31 cellular contexts compared by ENCODE assay signal in genomic region chr21:31909772-31910470, GRCh38. TPM values are rescaled to one million over a fixed set of nuclear protein-coding genes. Genes with fewer than 3 reads are reported as not detected.
DNase-seq lines count a peak whose midpoint lies in the region; ATAC-seq and TF ChIP-seq lines count a peak whose summit lies in the region.
"Had no signal": no experiment of that assay in that cellular context is flagged by ENCODE, and none has a peak within 500 bp of the region (broad histone marks: within the 10 kb centered on the region; RNA-seq: fewer than 3 reads in every experiment).

No MANE protein-coding gene starts in this region.

- H3K36me3 Mint-ChIP-seq in Caco-2 (ENCODE audit: insufficient read depth, unreplicated experiment) (no peaks in the 10 kb centered on the region), neural progenitor cell (peaks cover 32% of the 10 kb centered on the region)
- no peaks in the 10 kb centered on the region for H3K36me3 Mint-ChIP-seq in CD8-positive, alpha-beta T cell
- H3K36me3 Mint-ChIP-seq: activated CD4-positive, alpha-beta memory T cell treated with anti-CD3 and anti-CD28 coated beads for 36 hours had no signal

- peaks cover 50% of the 10 kb centered on the region for H3K4me1 Mint-ChIP-seq in Caco-2 (ENCODE audit: low read depth, unreplicated experiment)
- H3K4me1 Mint-ChIP-seq in neural progenitor cell, result peaks cover 80% of the 10 kb centered on the region
- H3K4me1 Mint-ChIP-seq in CD8-positive, alpha-beta T cell (ENCODE audit: low read depth), result no peaks in the 10 kb centered on the region
- H3K4me1 Mint-ChIP-seq: central memory CD8-positive, alpha-beta T cell had no signal

- no peaks in the 10 kb centered on the region for H3K27me3 Mint-ChIP-seq in Caco-2 (ENCODE audit: insufficient read depth, unreplicated experiment)
- peaks cover 10% of the 10 kb centered on the region for H3K27me3 Mint-ChIP-seq in neural progenitor cell (ENCODE audit: insufficient read depth, low read depth)
- H3K27me3 Mint-ChIP-seq in CD8-positive, alpha-beta T cell (ENCODE audit: low read depth), result peaks cover 31% of the 10 kb centered on the region

- no peak for DNase-seq in Caco-2
- DNase-seq in NCI-H2227 (lab: John Stamatoyannopoulos, UW; ENCODE audit: unreplicated experiment), result peak; percentile 44
- DNase-seq in neural progenitor cell (ENCODE audit: low spot score), result peak; percentile 42
- DNase-seq in gastrocnemius medialis, result no peak
- DNase-seq in mesenchymal stem cell, result no peak
- DNase-seq in cerebellar nuclear complex (lab: John Stamatoyannopoulos, UW), result no peak
- DNase-seq in CD8-positive, alpha-beta T cell, result no peak
- DNase-seq: activated CD4-positive, alpha-beta memory T cell treated with anti-CD3 and anti-CD28 coated beads for 36 hours; activated CD4-positive, CD25-positive, alpha-beta regulatory T cell treated with anti-CD3 and anti-CD28 coated beads, Interleukin-2, amount 50 U/mL, for 72 hours; activated naive CD4-positive, alpha-beta T cell treated with Interleukin-2 at 50 U/mL for 16 hours; DMS79 treated with DMSO at 0.1 percent for 48 hours; foreskin melanocyte; HFFc6; KBM-7; left cardiac atrium; mammary epithelial cell; NCI-H1092 treated with DMSO at 0.1 percent for 48 hours; NCI-H2029; NCI-H524 treated with DMSO at 0.1 percent for 48 hours; occipital lobe; psoas muscle; Right ventricle myocardium superior; stimulated activated CD4-positive, alpha-beta T cell treated with anti-CD3 and anti-CD28 coated beads, Interleukin-4, amount 100 ng/mL, for 4 hours; T-helper 2 cell had no signal

- ATAC-seq in gastrocnemius medialis, result no peak
- no peak for ATAC-seq in CD8-positive, alpha-beta T cell
- ATAC-seq: Panc1, psoas muscle had no signal

- H2BK120ac ChIP-seq in mesenchymal stem cell (ENCODE audit: low read depth, low read length), result no peak overlapping the region

- H2BK5ac ChIP-seq in mesenchymal stem cell (ENCODE audit: low read depth, low read length, poor library complexity, severe bottlenecking), result no peak overlapping the region

- no peak overlapping the region for H3K4me3 Mint-ChIP-seq in Caco-2 (ENCODE audit: unreplicated experiment)
- H3K4me3 Mint-ChIP-seq in neural progenitor cell, result peak overlapping the region; percentile 80
- H3K4me3 Mint-ChIP-seq in CD8-positive, alpha-beta T cell, result no peak overlapping the region
- H3K4me3 Mint-ChIP-seq: activated CD4-positive, alpha-beta memory T cell treated with anti-CD3 and anti-CD28 coated beads for 36 hours; central memory CD8-positive, alpha-beta T cell; HFFc6 had no signal

- TF ChIP-seq CTCF in Caco-2 (IDR thresholded peaks at IDR 0.05; ENCODE audit: insufficient read depth in 1 of 2, low read depth in 1 of 2, low read length in 1 of 2, severe bottlenecking in 1 of 2, unreplicated experiment in 1 of 2), result no peak
- no peak for TF ChIP-seq CTCF in neural progenitor cell (IDR thresholded peaks at IDR 0.05)
- no peak for TF ChIP-seq CTCF in gastrocnemius medialis (IDR thresholded peaks at IDR 0.05 in 4 of 5, conservative IDR thresholded peaks at IDR 0.05 in 1 of 5)
- TF ChIP-seq CTCF in CD8-positive, alpha-beta T cell (IDR thresholded peaks at IDR 0.05), result no peak

- no peak overlapping the region for H3K14ac ChIP-seq in mesenchymal stem cell (ENCODE audit: low read length in 2 of 2)

- H3K27me3 ChIP-seq in Caco-2 (replicated peaks; ENCODE audit: control insufficient read depth, insufficient read depth, low read length), result no peaks in the 10 kb centered on the region
- H3K27me3 ChIP-seq in iPS-18a (ENCODE audit: control insufficient read depth, insufficient read depth, low read length), result no peaks in the 10 kb centered on the region
- no peaks in the 10 kb centered on the region for H3K27me3 ChIP-seq in neural progenitor cell
- peaks cover 0 to 8% (median 0%) of the 10 kb centered on the region in 3 donors for H3K27me3 ChIP-seq in gastrocnemius medialis
- peaks cover 0 to 13% of the 10 kb centered on the region in 2 experiments for H3K27me3 ChIP-seq in mesenchymal stem cell (ENCODE audit: control insufficient read depth in 1 of 2, insufficient read depth in 1 of 2, low read length in 2 of 2)
- H3K27me3 ChIP-seq in CD8-positive, alpha-beta T cell (ENCODE audit: insufficient read depth, low read length), result no peaks in the 10 kb centered on the region

- H3K23ac ChIP-seq in mesenchymal stem cell (ENCODE audit: low read length in 2 of 2), result no peak overlapping the region

- H3K9ac ChIP-seq in iPS-18a (ENCODE audit: low read length), result peak overlapping the region; percentile 11
- no peak overlapping the region for H3K9ac ChIP-seq in neural progenitor cell
- no peak overlapping the region for H3K9ac ChIP-seq in mesenchymal stem cell (ENCODE audit: low read length)
- H3K9ac ChIP-seq: GM23248 had no signal

- no peaks in the 10 kb centered on the region for H3K9me3 ChIP-seq in Caco-2
- H3K9me3 ChIP-seq in iPS-18a (ENCODE audit: control insufficient read depth, low read depth, low read length), result no peaks in the 10 kb centered on the region
- H3K9me3 ChIP-seq in neural progenitor cell (ENCODE audit: low read depth), result no peaks in the 10 kb centered on the region
- H3K9me3 ChIP-seq in gastrocnemius medialis, result no peaks in the 10 kb centered on the region
- no peaks in the 10 kb centered on the region for H3K9me3 ChIP-seq in mesenchymal stem cell (ENCODE audit: control insufficient read depth, low read length)
- no peaks in the 10 kb centered on the region for H3K9me3 ChIP-seq in CD8-positive, alpha-beta T cell (ENCODE audit: low read length)
- H3K9me3 ChIP-seq: psoas muscle had no signal

- H3F3A ChIP-seq in neural progenitor cell (ENCODE audit: low read depth), result peaks cover 36% of the 10 kb centered on the region

- no peak for TF ChIP-seq POLR2A in gastrocnemius medialis (IDR thresholded peaks at IDR 0.05)

- no peak overlapping the region for H2AK5ac ChIP-seq in mesenchymal stem cell (ENCODE audit: low read length, severe bottlenecking)

- H4K8ac ChIP-seq in mesenchymal stem cell (ENCODE audit: low read length), result no peak overlapping the region

- intact Hi-C loops in Caco-2 (cut with micrococcal nuclease; ENCODE audit: unreplicated experiment) (loop anchor here (1.0 kb wide), 1 partner anchor 10 kb away; no protein-coding TSS in a partner anchor), gastrocnemius medialis (cut with DNase I; ENCODE audit: low total_unique reads) (no loop called here)
- intact Hi-C loops in CD8-positive, alpha-beta T cell (cut with DNase I, micrococcal nuclease), result no loop called here

- CTCF ChIA-PET in Caco-2 (lab: Charles Lee), result no interaction called here
- CTCF ChIA-PET in CD8-positive, alpha-beta T cell (lab: Charles Lee), result no interaction called here

- H3K9me3 Mint-ChIP-seq in Caco-2 (ENCODE audit: unreplicated experiment) (no peaks in the 10 kb centered on the region), neural progenitor cell (peaks cover 20% of the 10 kb centered on the region)
- H3K9me3 Mint-ChIP-seq in CD8-positive, alpha-beta T cell, result no peaks in the 10 kb centered on the region
- H3K9me3 Mint-ChIP-seq: activated CD4-positive, alpha-beta memory T cell treated with anti-CD3 and anti-CD28 coated beads for 36 hours; central memory CD8-positive, alpha-beta T cell had no signal

- 65% methylated on average over 9 of the region's 9 CpGs for WGBS in mesenchymal stem cell

- H3K4ac ChIP-seq in mesenchymal stem cell (ENCODE audit: low read depth in 1 of 2, low read length in 2 of 2), result no peak overlapping the region

- peaks cover 64% of the 10 kb centered on the region for H3K4me1 ChIP-seq in Caco-2
- H3K4me1 ChIP-seq in iPS-18a (ENCODE audit: control insufficient read depth, low read depth, low read length), result peaks cover 45% of the 10 kb centered on the region
- peaks cover 37% of the 10 kb centered on the region for H3K4me1 ChIP-seq in neural progenitor cell
- H3K4me1 ChIP-seq in gastrocnemius medialis, result peaks cover 0 to 3% of the 10 kb centered on the region in 2 donors
- peaks cover 7% of the 10 kb centered on the region for H3K4me1 ChIP-seq in mesenchymal stem cell (ENCODE audit: control insufficient read depth, insufficient read depth, low read depth, low read length)
- H3K4me1 ChIP-seq in CD8-positive, alpha-beta T cell (ENCODE audit: insufficient read depth, low read length), result no peaks in the 10 kb centered on the region
- H3K4me1 ChIP-seq: psoas muscle had no signal

- in situ Hi-C loops in gastrocnemius medialis (cut with MboI; ENCODE audit: low sequenced_read_pairs in 4 of 4), result no loop called here

- H2BK15ac ChIP-seq in mesenchymal stem cell (ENCODE audit: low read depth, poor library complexity, severe bottlenecking), result no peak overlapping the region

- no TSS peak for BruUV-seq in Caco-2 (replicated peaks; lab: Mats Ljungman, UMichigan)

- no peaks in the 10 kb centered on the region for H3K79me1 ChIP-seq in mesenchymal stem cell (replicated peaks; ENCODE audit: low read length, poor library complexity, severe bottlenecking)

- peak overlapping the region; percentile 86 for H3K27ac Mint-ChIP-seq in Caco-2 (ENCODE audit: unreplicated experiment)
- peak overlapping the region; percentile 80 for H3K27ac Mint-ChIP-seq in neural progenitor cell
- no peak overlapping the region for H3K27ac Mint-ChIP-seq in CD8-positive, alpha-beta T cell
- H3K27ac Mint-ChIP-seq: activated CD4-positive, alpha-beta memory T cell treated with anti-CD3 and anti-CD28 coated beads for 36 hours; HFFc6 had no signal

- no peak overlapping the region for H2AFZ ChIP-seq in neural progenitor cell (replicated peaks)
- no peak overlapping the region for H2AFZ ChIP-seq in mesenchymal stem cell (ENCODE audit: low read depth, low read length)
- H2AFZ ChIP-seq: GM23248 had no signal

- no peak overlapping the region for H2BK12ac ChIP-seq in mesenchymal stem cell (ENCODE audit: low read length in 2 of 2)

- H3K36me3 ChIP-seq in Caco-2 (ENCODE audit: control insufficient read depth, insufficient read depth, low read length) (no peaks in the 10 kb centered on the region), iPS-18a (ENCODE audit: control insufficient read depth, low read depth, low read length) (no peaks in the 10 kb centered on the region), neural progenitor cell (no peaks in the 10 kb centered on the region), gastrocnemius medialis (no peaks in the 10 kb centered on the region), mesenchymal stem cell (ENCODE audit: control insufficient read depth in 1 of 2, insufficient read depth in 2 of 2, low read depth in 1 of 2, low read length in 2 of 2) (no peaks in the 10 kb centered on the region)
- H3K36me3 ChIP-seq in CD8-positive, alpha-beta T cell (ENCODE audit: insufficient read depth, low read length), result no peaks in the 10 kb centered on the region

- no peak overlapping the region for H4K91ac ChIP-seq in mesenchymal stem cell (ENCODE audit: low read length)

- H4K20me1 ChIP-seq in neural progenitor cell (ENCODE audit: low read depth), result peaks cover 16% of the 10 kb centered on the region

- no peak overlapping the region for H3K18ac ChIP-seq in mesenchymal stem cell (ENCODE audit: low read depth in 1 of 2, low read length in 2 of 2)

- H3K27ac ChIP-seq in iPS-18a (ENCODE audit: low read length) (no peak overlapping the region), neural progenitor cell (peak overlapping the region; percentile 26), gastrocnemius medialis (no peak overlapping the region), mesenchymal stem cell (ENCODE audit: low read length, poor library complexity, severe bottlenecking) (no peak overlapping the region)
- no peak overlapping the region for H3K27ac ChIP-seq in CD8-positive, alpha-beta T cell (ENCODE audit: low read depth, low read length)
- H3K27ac ChIP-seq: C4-2B, psoas muscle had no signal

- H3K4me3 ChIP-seq in Caco-2 (ENCODE audit: low read depth, low read length) (no peak overlapping the region), iPS-18a (ENCODE audit: low read length) (peak overlapping the region; percentile 33), neural progenitor cell (peak overlapping the region; percentile 27), gastrocnemius medialis (no peak overlapping the region), mesenchymal stem cell (ENCODE audit: insufficient read depth in 1 of 2, low read depth in 1 of 2, low read length in 2 of 2) (no peak overlapping the region)
- H3K4me3 ChIP-seq in CD8-positive, alpha-beta T cell (ENCODE audit: low read depth, low read length), result no peak overlapping the region
- H3K4me3 ChIP-seq: GM23248, psoas muscle had no signal

- H3K4me2 ChIP-seq in neural progenitor cell (peak overlapping the region; percentile 71), mesenchymal stem cell (ENCODE audit: low read length, poor library complexity, severe bottlenecking) (no peak overlapping the region)

- POLR2A ChIA-PET in Caco-2 (lab: Charles Lee), result no interaction called here
- POLR2A ChIA-PET in CD8-positive, alpha-beta T cell (lab: Charles Lee), result no interaction called here

- H3K79me2 ChIP-seq in neural progenitor cell (ENCODE audit: low read depth), result peaks cover 14% of the 10 kb centered on the region

RNA-seq across cellular contexts. Expression of gene HUNK, which starts 37.1 kb away (rescaled TPM):
- total RNA-seq in Caco-2 (2022) (4.8 and 7.5 TPM in 2 replicates), neural progenitor cell (ENCODE audit: low replicate concordance) (4.7 and 5.7 TPM in 2 replicates), gastrocnemius medialis (under 1 TPM in 1 of 4 donors, not detected in 3; 0.13 TPM)
- 0.46 TPM for polyA plus RNA-seq in mesenchymal stem cell (2013, experiment 1 of 2)
- polyA plus RNA-seq in mesenchymal stem cell (2013, experiment 2 of 2), result 0.52 TPM
- not detected for total RNA-seq in CD8-positive, alpha-beta T cell
- total RNA-seq: HFFc6, HT-29, MCF 10A had no signal

Comparison
In these comparisons a context has a peak if more than half of its experiments do, and no peak if none do; other contexts are left out.
1. DNase-seq: peak in NCI-H2227 (single experiment) and neural progenitor cell (single experiment); none in Caco-2 (0 of 2), gastrocnemius medialis (0 of 2), mesenchymal stem cell (single experiment), cerebellar nuclear complex (0 of 2) and CD8-positive, alpha-beta T cell (0 of 7).
2. H3K4me3 ChIP-seq: peak in iPS-18a (single experiment) and neural progenitor cell (single experiment); none in Caco-2 (single experiment), gastrocnemius medialis (0 of 4), mesenchymal stem cell (0 of 2) and CD8-positive, alpha-beta T cell (single experiment).